In the genomic region with DNA sequence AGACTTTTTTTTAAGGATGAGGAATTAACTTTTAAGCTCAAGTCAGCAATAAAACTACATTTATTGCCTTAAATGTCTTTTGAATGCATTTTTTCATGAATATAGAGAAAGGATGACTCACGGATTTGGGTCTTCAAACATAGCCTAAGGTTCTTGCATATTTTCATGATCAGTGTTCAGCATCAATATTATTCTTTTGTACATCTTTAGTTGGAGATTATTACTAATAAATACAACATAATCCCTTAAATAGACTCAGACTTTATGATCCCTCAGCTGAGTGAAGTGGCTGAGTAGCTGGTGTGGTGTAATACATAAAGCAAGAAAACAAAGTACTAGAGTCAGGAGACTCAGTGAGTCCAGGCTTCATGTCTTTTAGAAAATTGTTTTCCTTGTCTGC, we compare ENCODE assay signal across 22 cellular contexts.
"Had no signal": no experiment of that assay in that cellular context is flagged by ENCODE, and none has a peak within 500 bp of the region (broad histone marks: within the 10 kb centered on the region; RNA-seq: fewer than 3 reads in every experiment).

No MANE protein-coding gene starts in this region.

- H3K36me3 ChIP-seq: lower lobe of right lung, prostate gland, right atrium auricular region, suprapubic skin, transverse colon, upper lobe of right lung, uterus had no signal

- DNase-seq: cortex of kidney; left ventricle myocardium superior; lower lobe of right lung; natural killer cell; stimulated activated CD4-positive, alpha-beta T cell treated with anti-CD3 and anti-CD28 coated beads, Interleukin-12 subunit alpha, Interleukin-12 subunit beta, amount 100 ng/mL, for 4 hours; stimulated activated CD4-positive, alpha-beta T cell treated with anti-CD3 and anti-CD28 coated beads, Interleukin-1b, Interleukin-23, amount 100 ng/mL, for 48 hours; stimulated activated CD4-positive, alpha-beta T cell treated with anti-CD3 and anti-CD28 coated beads, Interleukin-4, amount 100 ng/mL, for 1 hour; stimulated activated CD8-positive, alpha-beta memory T cell treated with anti-CD3 and anti-CD28 coated beads, Interleukin-4, amount 100 ng/mL, for 48 hours; stimulated activated naive CD4-positive, alpha-beta T cell; stimulated activated naive CD8-positive, alpha-beta T cell treated with anti-CD3 and anti-CD28 coated beads, Interleukin-15, amount 100 ng/mL, for 72 hours; transverse colon; upper lobe of right lung; uterus had no signal

- FAIRE-seq: frontal cortex, keratinocyte had no signal

- H3K27ac ChIP-seq: epithelial cell of prostate, lower lobe of right lung, prostate gland, right atrium auricular region, suprapubic skin, transverse colon, upper lobe of right lung, uterus had no signal

- H3K4me2 ChIP-seq: smooth muscle cell had no signal

- H3K27me3 ChIP-seq: right atrium auricular region, suprapubic skin, transverse colon, upper lobe of right lung, uterus had no signal

- H3K9me3 ChIP-seq: lower lobe of right lung, prostate gland, right atrium auricular region, suprapubic skin, transverse colon, upper lobe of right lung, uterus had no signal

- H3K4me1 ChIP-seq: lower lobe of right lung, prostate gland, right atrium auricular region, suprapubic skin, transverse colon, upper lobe of right lung, uterus had no signal

- ATAC-seq: esophagus mucosa; lower lobe of right lung; natural killer cell; sciatic nerve; stimulated activated naive CD8-positive, alpha-beta T cell treated with anti-CD3 and anti-CD28 coated beads, Interleukin-15, amount 100 ng/mL, for 72 hours; upper lobe of right lung had no signal

- H3K4me3 ChIP-seq: lower lobe of right lung, prostate gland, right atrium auricular region, smooth muscle cell, suprapubic skin, transverse colon, upper lobe of right lung, uterus had no signal
